ENCODE assay signal across 18 cellular contexts in the genomic region with DNA sequence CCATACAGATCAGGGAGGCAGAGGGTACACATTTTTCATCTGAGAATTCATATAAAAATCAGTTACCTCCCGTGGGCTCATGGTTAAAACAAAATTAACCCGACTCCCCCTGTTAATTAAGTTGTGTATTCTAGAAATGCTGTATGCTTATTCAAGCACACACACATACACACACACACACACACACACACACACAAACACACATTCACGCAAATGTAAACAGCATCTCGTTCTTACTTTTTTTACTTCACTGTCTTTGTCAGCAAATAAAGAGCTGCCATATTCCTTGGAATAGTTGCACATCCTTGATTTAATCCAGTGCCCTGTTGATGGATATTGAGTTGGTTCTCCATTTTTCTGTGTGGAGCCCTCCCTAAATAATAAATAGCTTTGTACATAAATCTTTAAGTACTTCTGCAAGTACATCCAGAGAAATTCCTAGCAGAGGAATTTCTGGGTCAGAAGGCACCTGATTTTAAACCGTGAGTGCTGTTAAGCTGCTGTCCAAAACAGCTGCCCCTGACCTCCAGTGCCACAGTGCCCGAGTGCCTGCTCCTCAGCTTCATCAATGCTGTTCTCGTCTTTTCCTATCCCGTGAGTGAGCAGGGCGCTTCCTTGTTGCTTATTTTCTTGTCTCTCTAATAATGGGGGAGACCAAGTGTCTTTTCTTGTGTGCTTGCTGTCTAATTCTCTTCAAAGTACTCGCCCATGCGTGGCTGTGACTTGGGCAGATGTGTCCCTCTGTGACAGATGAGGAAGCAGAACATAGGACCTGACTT.
DNase-seq lines count a peak whose midpoint lies in the region; ATAC-seq and TF ChIP-seq lines count a peak whose summit lies in the region.
"Had no signal": no experiment of that assay in that cellular context is flagged by ENCODE, and none has a peak within 500 bp of the region (broad histone marks: within the 10 kb centered on the region; RNA-seq: fewer than 3 reads in every experiment).

No MANE protein-coding gene starts in this region.

- H3K9me3 Mint-ChIP-seq in endothelial cell (ENCODE audit: unreplicated experiment) = no peaks in the 10 kb centered on the region
- no peaks in the 10 kb centered on the region for H3K9me3 Mint-ChIP-seq in neural progenitor cell
- H3K9me3 Mint-ChIP-seq: IgD-negative memory B cell had no signal

- no peaks in the 10 kb centered on the region; a peak in 1 of 22 replicates for H3K36me3 ChIP-seq in BLaER1 treated with 17β-estradiol and CSF1 and Interleukin-3, amounts not matched to agents 10 nM and 100 nM
- H3K36me3 ChIP-seq in neural progenitor cell = no peaks in the 10 kb centered on the region
- H3K36me3 ChIP-seq: HAP-1 had no signal

- H3K27ac Mint-ChIP-seq in endothelial cell (ENCODE audit: unreplicated experiment) (peak overlapping the region; percentile 80), neural progenitor cell (peak overlapping the region; percentile 12)

- H3F3A ChIP-seq in neural progenitor cell (ENCODE audit: low read depth) = peaks cover 6% of the 10 kb centered on the region

- no peak for TF ChIP-seq CTCF in LNCaP clone FGC (IDR thresholded peaks at IDR 0.05; ENCODE audit: control insufficient read depth, extremely low read depth, insufficient read depth)
- TF ChIP-seq CTCF in endothelial cell (IDR thresholded peaks at IDR 0.05; ENCODE audit: unreplicated experiment) = no peak
- no peak for TF ChIP-seq CTCF in neural progenitor cell (IDR thresholded peaks at IDR 0.05)

- H3K4me3 Mint-ChIP-seq in endothelial cell (ENCODE audit: unreplicated experiment) = peak overlapping the region; percentile 60
- H3K4me3 Mint-ChIP-seq in neural progenitor cell = no peak overlapping the region
- H3K4me3 Mint-ChIP-seq: IgD-negative memory B cell had no signal

- H2AFZ ChIP-seq in neural progenitor cell (replicated peaks) = no peak overlapping the region
- H2AFZ ChIP-seq: GM23248 had no signal

- ATAC-seq in HG02852 (IDR thresholded peaks at IDR 0.05; ENCODE audit: unreplicated experiment) (no peak), GM21381 (IDR thresholded peaks at IDR 0.05; ENCODE audit: unreplicated experiment) (no peak)
- ATAC-seq: Panc1, SK-N-SH treated with all-trans-retinoic acid at 6 μM for 48 hours had no signal

- H3K27me3 ChIP-seq in BLaER1 treated with 17β-estradiol and CSF1 and Interleukin-3, amounts not matched to agents 10 nM and 100 nM = peaks cover 0 to 27% (median 7%) of the 10 kb centered on the region in 11 experiments; a peak in 11 of 22 replicates
- no peaks in the 10 kb centered on the region for H3K27me3 ChIP-seq in neural progenitor cell

- H3K4me2 ChIP-seq in BLaER1 treated with 17β-estradiol and CSF1 and Interleukin-3, amounts not matched to agents 10 nM and 100 nM = peak overlapping the region; percentile 16 to 88 (median 68)
- no peak overlapping the region for H3K4me2 ChIP-seq in neural progenitor cell

- peaks cover 0 to 18% (median 0%) of the 10 kb centered on the region in 11 experiments; a peak in 6 of 22 replicates for H4K20me1 ChIP-seq in BLaER1 treated with 17β-estradiol and CSF1 and Interleukin-3, amounts not matched to agents 10 nM and 100 nM
- no peaks in the 10 kb centered on the region for H4K20me1 ChIP-seq in neural progenitor cell (ENCODE audit: low read depth)

- no peaks in the 10 kb centered on the region for H3K79me2 ChIP-seq in neural progenitor cell (ENCODE audit: low read depth)

- DNase-seq in LNCaP clone FGC (ENCODE audit: low read depth) = peak; percentile 17
- no peak for DNase-seq in endothelial cell (ENCODE audit: low spot score)
- DNase-seq in neural progenitor cell (ENCODE audit: low spot score) = no peak
- no peak for DNase-seq in NCI-H146 (lab: John Stamatoyannopoulos, UW)
- DNase-seq: GM23248, Karpas-422, NCI-H1417, NCI-H187, NCI-H2227 treated with DMSO at 0.1 percent for 48 hours, NCI-H510A treated with DMSO at 0.1 percent for 48 hours, NCI-H748 treated with DMSO at 0.1 percent for 48 hours had no signal

- H3K27me3 Mint-ChIP-seq in endothelial cell (ENCODE audit: unreplicated experiment) (peaks cover 37% of the 10 kb centered on the region), neural progenitor cell (ENCODE audit: insufficient read depth, low read depth) (peaks cover 7% of the 10 kb centered on the region)
- H3K27me3 Mint-ChIP-seq: IgD-negative memory B cell had no signal

- peaks cover 0 to 15% (median 0%) of the 10 kb centered on the region in 11 experiments; a peak in 4 of 22 replicates for H3K9me3 ChIP-seq in BLaER1 treated with 17β-estradiol and CSF1 and Interleukin-3, amounts not matched to agents 10 nM and 100 nM (replicated peaks in 1 of 11)
- no peaks in the 10 kb centered on the region for H3K9me3 ChIP-seq in neural progenitor cell (ENCODE audit: low read depth)
- H3K9me3 ChIP-seq: HAP-1 had no signal

- H3K4me1 ChIP-seq in BLaER1 treated with 17β-estradiol and CSF1 and Interleukin-3, amounts not matched to agents 10 nM and 100 nM = peaks cover 32 to 72% (median 67%) of the 10 kb centered on the region in 10 experiments
- H3K4me1 ChIP-seq in neural progenitor cell = peaks cover 17% of the 10 kb centered on the region

- peaks cover 32% of the 10 kb centered on the region for H3K36me3 Mint-ChIP-seq in endothelial cell (ENCODE audit: low read depth, unreplicated experiment)
- H3K36me3 Mint-ChIP-seq in neural progenitor cell = peaks cover 2% of the 10 kb centered on the region
- H3K36me3 Mint-ChIP-seq: IgD-negative memory B cell had no signal

- no peak overlapping the region for H3K27ac ChIP-seq in BLaER1 treated with 17β-estradiol and CSF1 and Interleukin-3, amounts not matched to agents 10 nM and 100 nM
- H3K27ac ChIP-seq in neural progenitor cell = no peak overlapping the region
- H3K27ac ChIP-seq: GM23248 had no signal

- peak overlapping the region in 2 of 11 experiments; percentile 26 to 48; a peak in 2 of 22 replicates for H3K9ac ChIP-seq in BLaER1 treated with 17β-estradiol and CSF1 and Interleukin-3, amounts not matched to agents 10 nM and 100 nM
- H3K9ac ChIP-seq in neural progenitor cell = no peak overlapping the region
- H3K9ac ChIP-seq: GM23248 had no signal

- H3K4me3 ChIP-seq in BLaER1 treated with 17β-estradiol and CSF1 and Interleukin-3, amounts not matched to agents 10 nM and 100 nM = no peak overlapping the region
- H3K4me3 ChIP-seq in LNCaP clone FGC (ENCODE audit: low read depth, low read length) = no peak overlapping the region
- H3K4me3 ChIP-seq in neural progenitor cell = no peak overlapping the region
- H3K4me3 ChIP-seq: GM23248, HAP-1 had no signal

- peaks cover 10% of the 10 kb centered on the region for H3K4me1 Mint-ChIP-seq in endothelial cell (ENCODE audit: unreplicated experiment)
- peaks cover 33% of the 10 kb centered on the region for H3K4me1 Mint-ChIP-seq in neural progenitor cell
